In the genomic region with DNA sequence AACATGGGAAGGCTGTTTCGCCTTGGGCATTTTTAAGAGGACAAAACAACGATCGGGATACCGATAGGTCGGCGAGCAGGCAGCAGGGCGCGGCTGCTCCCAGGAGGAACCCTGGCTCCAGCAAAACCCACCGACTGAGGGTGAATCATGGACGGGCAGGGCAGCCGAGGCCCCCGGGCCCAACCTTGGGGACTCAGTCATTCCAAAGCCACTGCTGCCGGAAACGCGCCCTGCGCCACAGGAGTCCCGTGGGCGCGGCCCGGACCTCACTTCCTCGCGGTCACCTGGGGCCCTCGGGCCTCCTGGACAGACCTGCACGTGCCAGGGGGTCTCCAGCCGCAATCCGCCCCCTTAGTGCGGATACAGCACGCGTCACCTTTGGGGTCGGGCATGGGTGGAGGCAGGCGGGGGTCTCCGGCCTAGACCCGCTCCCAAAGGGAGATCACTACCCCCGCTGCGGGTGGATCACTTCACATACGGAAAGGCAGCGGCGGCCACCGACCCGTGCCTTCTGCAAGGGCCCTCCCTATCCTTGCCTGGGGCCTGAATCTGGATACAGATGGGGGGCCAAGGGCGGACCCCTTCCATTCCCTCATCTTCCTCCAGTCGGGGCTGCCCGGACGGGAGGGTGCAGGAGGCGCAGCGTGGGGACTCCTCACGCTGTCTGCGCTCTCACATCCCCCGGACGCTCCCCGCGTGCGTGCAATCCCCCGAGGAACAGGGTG, we compare ENCODE assay signal across 1 cellular context.
TF ChIP-seq lines count a peak whose summit lies in the region.

No MANE protein-coding gene starts in this region.

TF ChIP-seq in WTC11, 78 proteins besides CTCF, POLR2A, EP300 and RAD21 (continued from another document):
- TF ChIP-seq, protein P1, sequence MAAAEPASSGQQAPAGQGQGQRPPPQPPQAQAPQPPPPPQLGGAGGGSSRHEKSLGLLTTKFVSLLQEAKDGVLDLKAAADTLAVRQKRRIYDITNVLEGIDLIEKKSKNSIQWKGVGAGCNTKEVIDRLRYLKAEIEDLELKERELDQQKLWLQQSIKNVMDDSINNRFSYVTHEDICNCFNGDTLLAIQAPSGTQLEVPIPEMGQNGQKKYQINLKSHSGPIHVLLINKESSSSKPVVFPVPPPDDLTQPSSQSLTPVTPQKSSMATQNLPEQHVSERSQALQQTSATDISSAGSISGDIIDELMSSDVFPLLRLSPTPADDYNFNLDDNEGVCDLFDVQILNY (CRISPR knock-in tag; IDR thresholded peaks at IDR 0.05): peak; percentile 18; the same call in 1 of the 2 replicates
- TF ChIP-seq ETV6 (CRISPR knock-in tag; IDR thresholded peaks at IDR 0.05): peak; percentile 92; the same call in 1 of the 2 replicates
- TF ChIP-seq NR1H2 (CRISPR knock-in tag; IDR thresholded peaks at IDR 0.05): no peak
